Comparison of ENCODE assay signal across 8 cellular contexts in the genomic region with DNA sequence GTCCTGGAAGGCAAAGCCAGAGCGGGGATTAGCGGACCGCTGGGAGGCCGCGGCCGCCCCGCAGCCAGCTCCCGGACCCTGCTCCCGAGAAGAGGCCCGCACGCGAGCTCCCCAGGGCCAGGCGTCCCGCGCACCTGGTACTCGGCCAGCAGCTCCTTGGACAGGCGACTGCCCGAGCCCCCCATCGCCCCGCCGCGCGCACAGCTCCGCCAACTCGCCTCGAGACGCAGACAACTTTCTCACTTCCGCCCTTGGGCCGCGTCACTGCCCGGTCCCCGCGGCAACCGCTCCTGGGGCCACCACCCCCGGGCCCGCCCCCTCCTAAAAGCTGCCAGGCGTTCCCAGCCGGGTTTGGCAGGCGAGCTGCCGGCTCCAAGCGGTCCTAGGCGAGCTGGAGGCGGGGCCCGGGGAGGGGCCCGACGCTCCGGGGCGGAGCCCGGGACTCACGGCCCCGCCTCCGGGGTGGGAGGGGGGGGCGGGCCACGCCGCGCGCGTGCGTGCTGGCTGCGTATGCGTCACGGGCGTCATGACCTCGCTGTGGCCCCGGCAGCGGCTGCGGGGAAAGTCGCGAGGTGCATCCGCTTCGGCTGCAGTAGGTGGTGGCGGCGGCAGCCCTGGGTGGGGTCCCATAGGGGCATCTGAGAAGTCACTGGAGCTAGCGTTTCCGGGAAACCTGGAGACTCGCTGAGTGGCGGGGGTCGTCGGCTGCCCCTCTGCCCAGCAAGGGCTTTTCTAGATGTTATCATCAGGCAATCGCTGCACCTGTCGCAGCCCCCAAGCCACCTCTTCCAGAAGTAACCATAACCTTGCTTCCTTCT.
DNase-seq lines count a peak whose midpoint lies in the region; ATAC-seq lines count a peak whose summit lies in the region.

Gene CIB1, minus strand, starts transcription at position 241 of the 818 bp plus-strand sequence. Its CDS starts 56 bp downstream, at position 185.
Gene GDPGP1, plus strand, starts transcription at position 509 of the 818 bp plus-strand sequence. CDS start 6,700 bp downstream, outside the sequence.

- H3K36me3 ChIP-seq in BLaER1 treated with 17β-estradiol and CSF1 and Interleukin-3, amounts not matched to agents 10 nM and 100 nM = peaks cover 27 to 54% (median 36%) of the 10 kb centered on the region in 11 experiments

- peak within 1 kb of the TSS; percentile 85 to 100 (median 95) for H3K4me2 ChIP-seq in BLaER1 treated with 17β-estradiol and CSF1 and Interleukin-3, amounts not matched to agents 10 nM and 100 nM

- peak within 1 kb of the TSS; percentile 73 to 91 (median 86) for H3K9ac ChIP-seq in BLaER1 treated with 17β-estradiol and CSF1 and Interleukin-3, amounts not matched to agents 10 nM and 100 nM

- peak; percentile 37 to 93 for DNase-seq in NCI-H526 (lab: John Stamatoyannopoulos, UW)
- peak; percentile 98 for DNase-seq in activated CD4-positive, alpha-beta T cell treated with anti-CD3 and anti-CD28 coated beads for 48 hours
- peak; percentile 89 to 97 (median 92) for DNase-seq in stimulated activated CD4-positive, alpha-beta T cell treated with anti-CD3 and anti-CD28 coated beads, Interleukin-1b, Interleukin-23, amount 100 ng/mL, for 24 hours (ENCODE audit: low read depth in 4 of 4, low spot score in 1 of 4)

- H4K20me1 ChIP-seq in BLaER1 treated with 17β-estradiol and CSF1 and Interleukin-3, amounts not matched to agents 10 nM and 100 nM = peaks cover 5 to 47% (median 28%) of the 10 kb centered on the region in 11 experiments; a peak in 16 of 22 replicates

- peaks cover 41 to 52% (median 45%) of the 10 kb centered on the region in 10 experiments for H3K4me1 ChIP-seq in BLaER1 treated with 17β-estradiol and CSF1 and Interleukin-3, amounts not matched to agents 10 nM and 100 nM

- no peaks in the 10 kb centered on the region for H3K27me3 ChIP-seq in BLaER1 treated with 17β-estradiol and CSF1 and Interleukin-3, amounts not matched to agents 10 nM and 100 nM
- no peaks in the 10 kb centered on the region for H3K27me3 ChIP-seq in layer of hippocampus (ENCODE audit: control insufficient read depth, insufficient read depth, low read length)

- ATAC-seq in GM19328 (IDR thresholded peaks at IDR 0.05; ENCODE audit: unreplicated experiment) (peak; percentile 78), HG03469 (IDR thresholded peaks at IDR 0.05; ENCODE audit: unreplicated experiment) (peak; percentile 64)

- peak within 1 kb of the TSS; percentile 68 to 89 (median 84) for H3K27ac ChIP-seq in BLaER1 treated with 17β-estradiol and CSF1 and Interleukin-3, amounts not matched to agents 10 nM and 100 nM
- peak within 1 kb of the TSS; percentile 81 for H3K27ac ChIP-seq in cingulate gyrus (ENCODE audit: low read depth, low read length)
- peak within 1 kb of the TSS; percentile 87 for H3K27ac ChIP-seq in layer of hippocampus (ENCODE audit: low read depth, low read length)

- H3K4me3 ChIP-seq in BLaER1 treated with 17β-estradiol and CSF1 and Interleukin-3, amounts not matched to agents 10 nM and 100 nM = peak within 1 kb of the TSS; percentile 77 to 95 (median 88)

- no peaks in the 10 kb centered on the region for H3K9me3 ChIP-seq in BLaER1 treated with 17β-estradiol and CSF1 and Interleukin-3, amounts not matched to agents 10 nM and 100 nM (replicated peaks in 1 of 11)

Comparison
In these comparisons a context has a peak if more than half of its experiments do, and no peak if none do; other contexts are left out.
1. Peak in every context shown above with its lines: DNase-seq, ATAC-seq, H3K4me3 ChIP-seq and H3K27ac ChIP-seq.